ENCODE assay signal across 8 cellular contexts in the genomic region with DNA sequence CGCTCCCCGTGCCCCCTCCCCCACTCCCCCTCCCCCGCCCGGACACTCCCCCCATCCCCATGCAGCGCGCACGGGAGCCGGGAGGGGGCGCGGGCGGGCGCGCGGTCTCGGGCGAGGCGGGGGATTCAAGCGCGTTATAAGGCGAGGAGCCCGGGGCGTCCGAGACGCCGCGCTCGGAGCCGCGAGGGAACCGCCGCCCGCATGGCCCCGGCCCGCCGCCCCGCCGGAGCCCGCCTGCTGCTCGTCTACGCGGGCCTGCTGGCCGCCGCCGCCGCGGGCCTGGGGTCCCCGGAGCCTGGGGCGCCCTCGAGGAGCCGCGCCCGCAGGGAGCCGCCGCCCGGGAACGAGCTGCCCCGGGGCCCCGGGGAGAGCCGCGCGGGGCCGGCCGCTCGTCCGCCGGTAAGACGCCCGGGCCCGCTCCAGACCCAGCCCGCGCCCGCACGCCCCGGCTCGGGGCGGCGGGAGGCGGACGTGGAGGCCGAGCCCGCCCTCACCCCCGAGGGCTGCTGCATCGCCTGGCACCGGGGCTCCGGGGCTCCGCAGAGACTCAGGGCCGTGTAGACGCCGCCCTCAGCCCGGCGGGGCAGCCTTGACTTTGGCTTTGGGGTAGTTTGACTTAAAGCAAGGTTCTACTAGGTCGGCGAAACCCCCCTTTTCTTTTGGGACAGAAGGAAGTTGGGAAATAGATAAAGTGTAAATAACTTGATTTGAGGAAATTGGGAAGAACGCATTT. TPM values are rescaled to one million over a fixed set of nuclear protein-coding genes. Genes with fewer than 3 reads are reported as not detected.
A peak's percentile ranks its signal among the peaks of the same experiment; 100 is the strongest.
DNase-seq lines count a peak whose midpoint lies in the region; ATAC-seq lines count a peak whose summit lies in the region.

A gene with protein sequence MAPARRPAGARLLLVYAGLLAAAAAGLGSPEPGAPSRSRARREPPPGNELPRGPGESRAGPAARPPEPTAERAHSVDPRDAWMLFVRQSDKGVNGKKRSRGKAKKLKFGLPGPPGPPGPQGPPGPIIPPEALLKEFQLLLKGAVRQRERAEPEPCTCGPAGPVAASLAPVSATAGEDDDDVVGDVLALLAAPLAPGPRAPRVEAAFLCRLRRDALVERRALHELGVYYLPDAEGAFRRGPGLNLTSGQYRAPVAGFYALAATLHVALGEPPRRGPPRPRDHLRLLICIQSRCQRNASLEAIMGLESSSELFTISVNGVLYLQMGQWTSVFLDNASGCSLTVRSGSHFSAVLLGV (plus strand): TSS at position 164 of the 733 bp plus-strand sequence. CDS start 38 bp downstream, at position 202.

- in situ Hi-C loops in SK-MEL-5 (cut with HindIII; ENCODE audit: low pct_unique_long_range_greater_than_20kb, low sequenced_read_pairs), result no loop called here

- DNase-seq in DMS53 treated with DMSO at 0.1 percent for 48 hours (lab: John Stamatoyannopoulos, UW; ENCODE audit: unreplicated experiment) (peak; percentile 44), SK-MEL-5 (ENCODE audit: low read depth, low spot score) (peak; percentile 53), astrocyte of the hippocampus (ENCODE audit: low read depth, low spot score) (peak; percentile 81), iPS-NIHi11 (ENCODE audit: low spot score) (peak; percentile 91)
- DNase-seq in stimulated activated CD4-positive, alpha-beta T cell treated with anti-CD3 and anti-CD28 coated beads, Interleukin-2, amount 100 ng/mL, for 24 hours, result peak; percentile 60 to 70

- ATAC-seq in HG02759 (IDR thresholded peaks at IDR 0.05; ENCODE audit: unreplicated experiment) (peak; percentile 47), HG02623 (IDR thresholded peaks at IDR 0.05; ENCODE audit: unreplicated experiment) (no peak), HG02610 (IDR thresholded peaks at IDR 0.05; ENCODE audit: unreplicated experiment) (no peak)

RNA-seq across cellular contexts. Expression of the gene that starts here (rescaled TPM):
- total RNA-seq in SK-MEL-5 (2014; rRNA removed; shearing (Covaris generic)), result 22.3 and 29.3 TPM in 2 replicates
- 29.5 and 33.2 TPM in 2 replicates for polyA plus RNA-seq in SK-MEL-5 (2015; cell fraction: cytosol; rRNA removed)
- polyA plus RNA-seq in SK-MEL-5 (2015; cell fraction: nucleus; rRNA removed), result 13.8 and 19.7 TPM in 2 replicates
